Comparison of ENCODE assay signal across 8 cellular contexts in genomic region chr1:229227298-229227919, GRCh38. TPM values are rescaled to one million over a fixed set of nuclear protein-coding genes. Genes with fewer than 3 reads are reported as not detected.
DNase-seq lines count a peak whose midpoint lies in the region; ATAC-seq and TF ChIP-seq lines count a peak whose summit lies in the region.

No MANE protein-coding gene starts in this region.

- in situ Hi-C loops in brain microvascular endothelial cell (cut with HindIII; ENCODE audit: low pct_ligation_motif_present, low sequenced_read_pairs) = no loop called here

- peaks cover 4% of the 10 kb centered on the region; the same call in 1 of the 2 replicates for H3F3A ChIP-seq in GM23338 (replicated peaks; ENCODE audit: low read depth)

- H3K27me3 Mint-ChIP-seq in GM23338 (ENCODE audit: insufficient read depth, low read depth, poor library complexity) = peaks cover 12% of the 10 kb centered on the region

- ATAC-seq in GM23338 = peak; percentile 62
- no peak for ATAC-seq in GM21367 (IDR thresholded peaks at IDR 0.05; ENCODE audit: unreplicated experiment)

- H3K4me1 ChIP-seq in GM23338 (ENCODE audit: insufficient read depth) = peaks cover 35% of the 10 kb centered on the region

- TF ChIP-seq CTCF in AG04450 (IDR thresholded peaks at IDR 0.05; ENCODE audit: low read depth, low read length) (peak; percentile 83), GM23338 (conservative IDR thresholded peaks at IDR 0.05; ENCODE audit: low read depth in 2 of 2) (peak; percentile 94 to 98), WI38 (IDR thresholded peaks at IDR 0.05; ENCODE audit: low read depth, low read length) (peak; percentile 73), brain microvascular endothelial cell (IDR thresholded peaks at IDR 0.05; ENCODE audit: low read depth, low read length, missing control alignments) (peak; percentile 86)

- CTCF ChIA-PET in AG04450 (lab: Charles Lee) = interaction anchor here (0.5 to 5.0 kb wide), 64 partner anchors 8 to 726 kb away, joined by 3 to 74 read pairs (median 4); partner anchors contain the start of gene RHOU

- no peak overlapping the region for H3K4me2 ChIP-seq in GM23338

- peak overlapping the region; percentile 23 for H3K27ac Mint-ChIP-seq in GM23338

- no peaks in the 10 kb centered on the region for H3K79me2 ChIP-seq in GM23338 (replicated peaks; ENCODE audit: insufficient read depth)

- POLR2A ChIA-PET in AG04450 (lab: Yijun Ruan, JAX) = no interaction called here

- no peaks in the 10 kb centered on the region for H3K36me3 Mint-ChIP-seq in GM23338 (ENCODE audit: low read depth)

- H3K9me3 Mint-ChIP-seq in GM23338 = no peaks in the 10 kb centered on the region

- peaks cover 54% of the 10 kb centered on the region for H3K4me1 Mint-ChIP-seq in GM23338

- H3K9me2 ChIP-seq in GM23338 (ENCODE audit: insufficient read depth) = no peaks in the 10 kb centered on the region

- H3K27me3 ChIP-seq in AG04450 (ENCODE audit: control insufficient read depth, insufficient read depth, low read length) = peaks cover 14% of the 10 kb centered on the region
- no peaks in the 10 kb centered on the region for H3K27me3 ChIP-seq in GM23338 (ENCODE audit: insufficient read depth)
- peaks cover 2% of the 10 kb centered on the region for H3K27me3 ChIP-seq in brain microvascular endothelial cell (replicated peaks)

- H3K27ac ChIP-seq in AG04450 (ENCODE audit: low read depth, low read length) (no peak overlapping the region), GM23338 (ENCODE audit: low read depth) (peak overlapping the region; percentile 47; the same call in 1 of the 2 replicates), brain microvascular endothelial cell (no peak overlapping the region)

- H3K4me3 Mint-ChIP-seq in GM23338 = no peak overlapping the region

- no peak for DNase-seq in AG04450 (ENCODE audit: low read depth, low spot score)
- peak; percentile 94 for DNase-seq in GM23338 (ENCODE audit: low spot score)
- peak; percentile 84 for DNase-seq in NCI-H2227 (lab: John Stamatoyannopoulos, UW; ENCODE audit: unreplicated experiment)
- peak; percentile 53 for DNase-seq in brain microvascular endothelial cell
- peak; percentile 93 for DNase-seq in islet precursor cell
- DNase-seq in stimulated activated CD4-positive, alpha-beta T cell treated with anti-CD3 and anti-CD28 coated beads, Interleukin-1b, Interleukin-23, amount 100 ng/mL, for 48 hours = peak; percentile 78

- peak overlapping the region; percentile 11; the same call in 1 of the 2 replicates for H2AFZ ChIP-seq in GM23338

- H3K4me3 ChIP-seq in AG04450 (ENCODE audit: low read depth, low read length) (no peak overlapping the region), GM23338 (no peak overlapping the region), WI38 (ENCODE audit: low read depth, low read length) (no peak overlapping the region), brain microvascular endothelial cell (ENCODE audit: low read depth, low read length) (no peak overlapping the region)

- H3K9me3 ChIP-seq in AG04450 (ENCODE audit: control insufficient read depth, insufficient read depth, low read length) = no peaks in the 10 kb centered on the region

- H4K20me1 ChIP-seq in GM23338 (replicated peaks; ENCODE audit: insufficient read depth) = no peaks in the 10 kb centered on the region

- H3K36me3 ChIP-seq in GM23338 (ENCODE audit: insufficient read depth) = no peaks in the 10 kb centered on the region
- no peaks in the 10 kb centered on the region for H3K36me3 ChIP-seq in brain microvascular endothelial cell (replicated peaks)

TF ChIP-seq in GM23338, 12 proteins besides CTCF, POLR2A, EP300 and RAD21 (continues in another document):
- TF ChIP-seq ZNF462 (CRISPR knock-in tag; IDR thresholded peaks at IDR 0.05) (no peak), JUNB (IDR thresholded peaks at IDR 0.05; ENCODE audit: unreplicated experiment) (no peak), ETS1 (IDR thresholded peaks at IDR 0.05) (no peak), STAT1 (IDR thresholded peaks at IDR 0.05; ENCODE audit: unreplicated experiment) (no peak), ZNF331 (CRISPR knock-in tag; IDR thresholded peaks at IDR 0.05; ENCODE audit: low read depth) (no peak), NANOG (IDR thresholded peaks at IDR 0.05; ENCODE audit: borderline replicate concordance) (no peak), EZH2 (IDR thresholded peaks at IDR 0.05; ENCODE audit: low read depth, unreplicated experiment) (no peak), EZH2phosphoT487 (IDR thresholded peaks at IDR 0.05; ENCODE audit: unreplicated experiment) (no peak), POLR2AphosphoS5 (IDR thresholded peaks at IDR 0.05; ENCODE audit: low read depth) (no peak)

RNA-seq across cellular contexts. Expression of gene RAB4A, which starts 43.5 kb away (rescaled TPM):
- polyA plus RNA-seq in AG04450 (2011; rRNA removed) = 33.5 and 50.6 TPM in 2 replicates
- polyA minus RNA-seq in AG04450 (2011; rRNA and poly(A)+ RNA removed) = 8.4 and 14.5 TPM in 2 replicates
- 25.9 and 37.5 TPM in 2 replicates for total RNA-seq in GM23338 (2014; rRNA removed; shearing (Covaris generic))
- polyA plus RNA-seq in GM23338 (2016; fragmentation: Nextera tagmentation; extraction: Ambion mirVana) = 49.4 and 50.8 TPM in 2 replicates
